ENCODE assay signal across 8 cellular contexts in genomic region chr2:84302513-84303412, GRCh38.
DNase-seq lines count a peak whose midpoint lies in the region; ATAC-seq and TF ChIP-seq lines count a peak whose summit lies in the region.

No MANE protein-coding gene starts in this region.

- intact Hi-C loops in activated T-helper 2 cell treated with anti-CD3 and anti-CD28 coated beads, Interferon-gamma antibody, Interleukin-2, Interleukin-4, amounts not matched to agents 10 μg/mL and 5 μg/mL and 100 μg/mL, durations not matched to agents 14 hours and 24 hours and 36 hours (cut with micrococcal nuclease): loop anchor here (1.0 kb wide), 1 partner anchor 279 kb away; no protein-coding TSS in a partner anchor

- no peaks in the 10 kb centered on the region for H3K4me1 Mint-ChIP-seq in activated T-helper 2 cell treated with anti-CD3 and anti-CD28 coated beads, Interferon-gamma antibody, Interleukin-2, Interleukin-4, amounts not matched to agents 10 μg/mL and 5 μg/mL and 100 μg/mL, durations not matched to agents 14 hours and 24 hours and 36 hours (ENCODE audit: low read depth)
- peaks cover 30% of the 10 kb centered on the region for H3K4me1 Mint-ChIP-seq in glutamatergic neuron (ENCODE audit: low read depth, unreplicated experiment)

- DNase-seq in NCI-H1105 treated with DMSO at 0.1 percent for 48 hours (lab: John Stamatoyannopoulos, UW) (peak; percentile 37), NCI-H1105 (lab: John Stamatoyannopoulos, UW) (no peak), NCI-H748 treated with DMSO at 0.1 percent for 48 hours (lab: John Stamatoyannopoulos, UW) (peak; percentile 31), glutamatergic neuron (peak; percentile 55), pulmonary artery endothelial cell (ENCODE audit: low read depth, low spot score) (peak; percentile 3)
- peak; percentile 21 for DNase-seq in activated T-helper 2 cell treated with anti-CD3 and anti-CD28 coated beads, Interferon-gamma antibody, Interleukin-2, Interleukin-4, amounts not matched to agents 10 μg/mL and 5 μg/mL and 100 μg/mL, durations not matched to agents 14 hours and 24 hours and 36 hours (ENCODE audit: low spot score)

- H3K4me3 Mint-ChIP-seq in activated T-helper 2 cell treated with anti-CD3 and anti-CD28 coated beads, Interferon-gamma antibody, Interleukin-2, Interleukin-4, amounts not matched to agents 10 μg/mL and 5 μg/mL and 100 μg/mL, durations not matched to agents 14 hours and 24 hours and 36 hours (ENCODE audit: low read depth): no peak overlapping the region
- H3K4me3 Mint-ChIP-seq in glutamatergic neuron (ENCODE audit: unreplicated experiment): no peak overlapping the region

- no peaks in the 10 kb centered on the region for H3K27me3 Mint-ChIP-seq in activated T-helper 2 cell treated with anti-CD3 and anti-CD28 coated beads, Interferon-gamma antibody, Interleukin-2, Interleukin-4, amounts not matched to agents 10 μg/mL and 5 μg/mL and 100 μg/mL, durations not matched to agents 14 hours and 24 hours and 36 hours (ENCODE audit: low read depth)
- H3K27me3 Mint-ChIP-seq in glutamatergic neuron (ENCODE audit: unreplicated experiment): peaks cover 6% of the 10 kb centered on the region

- H3K27ac Mint-ChIP-seq in activated T-helper 2 cell treated with anti-CD3 and anti-CD28 coated beads, Interferon-gamma antibody, Interleukin-2, Interleukin-4, amounts not matched to agents 10 μg/mL and 5 μg/mL and 100 μg/mL, durations not matched to agents 14 hours and 24 hours and 36 hours: no peak overlapping the region
- no peak overlapping the region for H3K27ac Mint-ChIP-seq in glutamatergic neuron (ENCODE audit: unreplicated experiment)

- ATAC-seq in GM19455 (IDR thresholded peaks at IDR 0.05; ENCODE audit: unreplicated experiment) (peak; percentile 96), HG03378 (IDR thresholded peaks at IDR 0.05; ENCODE audit: unreplicated experiment) (peak; percentile 96)

- no peaks in the 10 kb centered on the region for H3K36me3 Mint-ChIP-seq in activated T-helper 2 cell treated with anti-CD3 and anti-CD28 coated beads, Interferon-gamma antibody, Interleukin-2, Interleukin-4, amounts not matched to agents 10 μg/mL and 5 μg/mL and 100 μg/mL, durations not matched to agents 14 hours and 24 hours and 36 hours (ENCODE audit: low read depth)
- peaks cover 29% of the 10 kb centered on the region for H3K36me3 Mint-ChIP-seq in glutamatergic neuron (ENCODE audit: unreplicated experiment)

- peaks cover 6% of the 10 kb centered on the region for H3K9me3 Mint-ChIP-seq in activated T-helper 2 cell treated with anti-CD3 and anti-CD28 coated beads, Interferon-gamma antibody, Interleukin-2, Interleukin-4, amounts not matched to agents 10 μg/mL and 5 μg/mL and 100 μg/mL, durations not matched to agents 14 hours and 24 hours and 36 hours
- H3K9me3 Mint-ChIP-seq in glutamatergic neuron (ENCODE audit: unreplicated experiment): peaks cover 10% of the 10 kb centered on the region

- peak; percentile 82 for TF ChIP-seq CTCF in glutamatergic neuron (IDR thresholded peaks at IDR 0.05; ENCODE audit: partially characterized antibody, unreplicated experiment)
